ENCODE assay signal across 22 cellular contexts in the genomic region with DNA sequence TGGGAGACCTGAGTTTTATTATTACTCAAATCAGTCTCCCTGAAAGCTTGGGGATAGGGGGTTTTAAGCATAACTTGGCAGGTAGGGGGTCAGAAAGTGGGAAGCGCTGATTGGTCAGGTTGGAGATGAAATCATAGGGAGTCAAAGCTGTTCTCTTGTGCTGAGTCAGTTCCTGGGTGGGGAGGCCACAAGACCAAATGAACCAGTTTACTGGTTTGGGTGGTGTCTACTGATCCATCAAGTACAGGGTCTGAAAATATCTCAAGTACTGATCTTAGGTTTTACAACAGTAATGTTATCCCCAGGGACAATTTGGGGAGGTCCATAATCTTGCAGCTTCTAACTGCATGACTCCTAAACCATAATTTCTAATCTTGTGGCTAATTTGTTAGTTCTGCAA. TPM values are rescaled to one million over a fixed set of nuclear protein-coding genes. Genes with fewer than 3 reads are reported as not detected.
DNase-seq lines count a peak whose midpoint lies in the region; ATAC-seq and TF ChIP-seq lines count a peak whose summit lies in the region.
"Had no signal": no experiment of that assay in that cellular context is flagged by ENCODE, and none has a peak within 500 bp of the region (broad histone marks: within the 10 kb centered on the region; RNA-seq: fewer than 3 reads in every experiment).

No MANE protein-coding gene starts in this region.

- CTCF ChIA-PET in activated naive CD4-positive, alpha-beta T cell treated with anti-CD3 and anti-CD28 coated beads for 36 hours (lab: Charles Lee) = interaction anchor here (2.3 to 4.0 kb wide), 4 partner anchors 23 to 86 kb away, joined by 4 to 38 read pairs (median 9); no protein-coding TSS in a partner anchor

- ATAC-seq in activated T-helper 17 cell treated with anti-CD3 and anti-CD28 coated beads, Interleukin-2, amount 50 U/mL, for 72 hours (replicated peaks) = peak; percentile 82
- ATAC-seq in stimulated activated memory B cell treated with anti-CD40 and anti-IgM and Interleukin-4, amounts not matched to agents 10 μg/mL and 1 μg/mL and 100 μg/mL, for 72 hours = peak; percentile 82
- ATAC-seq: HepG2, psoas muscle had no signal

- peak overlapping the region; percentile 19; the same call in 1 of the 2 replicates for H3K27ac ChIP-seq in KMS-11
- H3K27ac ChIP-seq: neural progenitor cell, psoas muscle, transverse colon had no signal

- H3K4me1 Mint-ChIP-seq in activated naive CD4-positive, alpha-beta T cell treated with anti-CD3 and anti-CD28 coated beads for 36 hours (ENCODE audit: low read depth) = peaks cover 22% of the 10 kb centered on the region
- H3K4me1 Mint-ChIP-seq in activated T-helper 17 cell treated with anti-CD3 and anti-CD28 coated beads, Interleukin-2, amount 50 U/mL, for 72 hours = peaks cover 10% of the 10 kb centered on the region
- peaks cover 6% of the 10 kb centered on the region for H3K4me1 Mint-ChIP-seq in stimulated activated memory B cell treated with anti-CD40 and anti-IgM and Interleukin-4, amounts not matched to agents 10 μg/mL and 1 μg/mL and 100 μg/mL, for 72 hours

- H3K79me2 ChIP-seq in KMS-11 (ENCODE audit: insufficient read depth, low read depth) = no peaks in the 10 kb centered on the region

- peak; percentile 46 for DNase-seq in activated naive CD4-positive, alpha-beta T cell treated with anti-CD3 and anti-CD28 coated beads for 36 hours
- no peak for DNase-seq in activated naive CD4-positive, alpha-beta T cell (lab: John Stamatoyannopoulos, UW)
- DNase-seq in iPS-NIHi7 (ENCODE audit: extremely low spot score) = no peak
- DNase-seq in DMS53 treated with DMSO at 0.1 percent for 48 hours (lab: John Stamatoyannopoulos, UW; ENCODE audit: unreplicated experiment) = no peak
- DNase-seq in NOMO-1 (lab: John Stamatoyannopoulos, UW; ENCODE audit: unreplicated experiment in 2 of 2) = no peak
- DNase-seq: activated CD8-positive, alpha-beta memory T cell treated with anti-CD3 and anti-CD28 coated beads for 24 hours; CD4-positive, alpha-beta T cell; cortex of kidney; DMS79; MM.1S; psoas muscle; small intestine; transverse colon had no signal

- H3K36me3 ChIP-seq in KMS-11 (ENCODE audit: insufficient read depth) = no peaks in the 10 kb centered on the region
- H3K36me3 ChIP-seq: neural progenitor cell, transverse colon had no signal

- no peaks in the 10 kb centered on the region for H3K9me3 Mint-ChIP-seq in activated naive CD4-positive, alpha-beta T cell treated with anti-CD3 and anti-CD28 coated beads for 36 hours
- no peaks in the 10 kb centered on the region for H3K9me3 Mint-ChIP-seq in activated T-helper 17 cell treated with anti-CD3 and anti-CD28 coated beads, Interleukin-2, amount 50 U/mL, for 72 hours
- H3K9me3 Mint-ChIP-seq in stimulated activated memory B cell treated with anti-CD40 and anti-IgM and Interleukin-4, amounts not matched to agents 10 μg/mL and 1 μg/mL and 100 μg/mL, for 72 hours = no peaks in the 10 kb centered on the region
- H3K9me3 Mint-ChIP-seq: activated naive CD4-positive, alpha-beta T cell treated with anti-CD3 and anti-CD28 coated beads, Interleukin-2, amount 50 U/mL, for 24 hours; brain; CD4-positive, alpha-beta T cell; mesothelial cell of epicardium; neural progenitor cell had no signal

- no peak overlapping the region for H3K4me3 Mint-ChIP-seq in activated naive CD4-positive, alpha-beta T cell treated with anti-CD3 and anti-CD28 coated beads for 36 hours
- no peak overlapping the region for H3K4me3 Mint-ChIP-seq in activated T-helper 17 cell treated with anti-CD3 and anti-CD28 coated beads, Interleukin-2, amount 50 U/mL, for 72 hours
- H3K4me3 Mint-ChIP-seq in stimulated activated memory B cell treated with anti-CD40 and anti-IgM and Interleukin-4, amounts not matched to agents 10 μg/mL and 1 μg/mL and 100 μg/mL, for 72 hours = no peak overlapping the region
- H3K4me3 Mint-ChIP-seq: activated naive CD4-positive, alpha-beta T cell treated with anti-CD3 and anti-CD28 coated beads, Interleukin-2, amount 50 U/mL, for 24 hours; CD4-positive, alpha-beta T cell; mesothelial cell of epicardium; neural progenitor cell had no signal

- peaks cover 83% of the 10 kb centered on the region for H3K4me1 ChIP-seq in KMS-11 (ENCODE audit: low read depth, poor library complexity, severe bottlenecking)
- H3K4me1 ChIP-seq: psoas muscle, transverse colon had no signal

- peaks cover 2% of the 10 kb centered on the region for H3K27me3 Mint-ChIP-seq in activated naive CD4-positive, alpha-beta T cell treated with anti-CD3 and anti-CD28 coated beads for 36 hours (ENCODE audit: low read depth)
- H3K27me3 Mint-ChIP-seq in activated T-helper 17 cell treated with anti-CD3 and anti-CD28 coated beads, Interleukin-2, amount 50 U/mL, for 72 hours = peaks cover 5% of the 10 kb centered on the region
- H3K27me3 Mint-ChIP-seq in stimulated activated memory B cell treated with anti-CD40 and anti-IgM and Interleukin-4, amounts not matched to agents 10 μg/mL and 1 μg/mL and 100 μg/mL, for 72 hours = peaks cover 32% of the 10 kb centered on the region

- intact Hi-C loops in activated naive CD4-positive, alpha-beta T cell treated with anti-CD3 and anti-CD28 coated beads for 36 hours (cut with micrococcal nuclease) = no loop called here

- H4K20me1 ChIP-seq in KMS-11 (ENCODE audit: insufficient read depth) = no peaks in the 10 kb centered on the region

- H3K36me3 Mint-ChIP-seq in activated naive CD4-positive, alpha-beta T cell treated with anti-CD3 and anti-CD28 coated beads for 36 hours (ENCODE audit: low read depth) = no peaks in the 10 kb centered on the region
- no peaks in the 10 kb centered on the region for H3K36me3 Mint-ChIP-seq in activated T-helper 17 cell treated with anti-CD3 and anti-CD28 coated beads, Interleukin-2, amount 50 U/mL, for 72 hours (ENCODE audit: low read depth)
- no peaks in the 10 kb centered on the region for H3K36me3 Mint-ChIP-seq in stimulated activated memory B cell treated with anti-CD40 and anti-IgM and Interleukin-4, amounts not matched to agents 10 μg/mL and 1 μg/mL and 100 μg/mL, for 72 hours
- H3K36me3 Mint-ChIP-seq: activated naive CD4-positive, alpha-beta T cell treated with anti-CD3 and anti-CD28 coated beads, Interleukin-2, amount 50 U/mL, for 24 hours; brain; mesothelial cell of epicardium; neural progenitor cell had no signal

- no peak overlapping the region for H3K27ac Mint-ChIP-seq in activated naive CD4-positive, alpha-beta T cell treated with anti-CD3 and anti-CD28 coated beads for 36 hours
- no peak overlapping the region for H3K27ac Mint-ChIP-seq in activated T-helper 17 cell treated with anti-CD3 and anti-CD28 coated beads, Interleukin-2, amount 50 U/mL, for 72 hours
- peak overlapping the region; percentile 11 for H3K27ac Mint-ChIP-seq in stimulated activated memory B cell treated with anti-CD40 and anti-IgM and Interleukin-4, amounts not matched to agents 10 μg/mL and 1 μg/mL and 100 μg/mL, for 72 hours
- H3K27ac Mint-ChIP-seq: CD4-positive, alpha-beta T cell; mesothelial cell of epicardium; neural progenitor cell had no signal

- H2AFZ ChIP-seq in KMS-11 (ENCODE audit: low read depth) = peak overlapping the region; percentile 34; the same call in 1 of the 2 replicates
- H2AFZ ChIP-seq: neural progenitor cell had no signal

- no peak for TF ChIP-seq CTCF in KMS-11 (conservative IDR thresholded peaks at IDR 0.05; ENCODE audit: low read depth, low read length)

- H3K4me3 ChIP-seq in KMS-11 (IDR thresholded peaks at IDR 0.05; ENCODE audit: insufficient read depth, low read depth, low read length) = no peak overlapping the region
- H3K4me3 ChIP-seq: neural progenitor cell, psoas muscle, transverse colon had no signal

- no peaks in the 10 kb centered on the region for H3K27me3 ChIP-seq in KMS-11 (ENCODE audit: insufficient read depth, low read depth)

- no peak overlapping the region for H3K9ac ChIP-seq in KMS-11
- H3K9ac ChIP-seq: neural progenitor cell had no signal

- peak overlapping the region; percentile 45; the same call in 1 of the 2 replicates for H3K4me2 ChIP-seq in KMS-11
- H3K4me2 ChIP-seq: neural progenitor cell had no signal

RNA-seq across cellular contexts. Expression of a gene that starts 17.8 kb away (rescaled TPM):
- not detected for total RNA-seq in activated naive CD4-positive, alpha-beta T cell treated with anti-CD3 and anti-CD28 coated beads for 36 hours
- not detected for total RNA-seq in activated T-helper 17 cell treated with anti-CD3 and anti-CD28 coated beads, Interleukin-2, amount 50 U/mL, for 72 hours
- total RNA-seq: CD4-positive, alpha-beta T cell; HepG2; kidney epithelial cell; mesothelial cell of epicardium; psoas muscle; transverse colon had no signal
